ENCODE assay signal across 16 cellular contexts in genomic region chr18:70662588-70662987, GRCh38.
DNase-seq lines count a peak whose midpoint lies in the region; ATAC-seq and TF ChIP-seq lines count a peak whose summit lies in the region.
"Had no signal": no experiment of that assay in that cellular context is flagged by ENCODE, and none has a peak within 500 bp of the region (broad histone marks: within the 10 kb centered on the region; RNA-seq: fewer than 3 reads in every experiment).

No MANE protein-coding gene starts in this region.

- no peaks in the 10 kb centered on the region for H3K9me2 ChIP-seq in Loucy (replicated peaks; ENCODE audit: low read depth, low read length)

- peak overlapping the region; percentile 92 for H3K27ac Mint-ChIP-seq in activated naive CD4-positive, alpha-beta T cell treated with anti-CD3 and anti-CD28 coated beads for 36 hours
- H3K27ac Mint-ChIP-seq in activated naive CD8-positive, alpha-beta T cell treated with anti-CD3 and anti-CD28 coated beads for 36 hours, result peak overlapping the region; percentile 90
- peak overlapping the region; percentile 80 for H3K27ac Mint-ChIP-seq in stimulated activated naive CD8-positive, alpha-beta T cell treated with anti-CD3 and anti-CD28 coated beads, Interleukin-15, Interleukin-2, amounts not matched to agents 100 ng/mL and 50 ng/mL, for 24 hours

- H3K27ac ChIP-seq in osteoblast (ENCODE audit: low read depth, low read length), result no peak overlapping the region

- H2AFZ ChIP-seq in Loucy (ENCODE audit: low read length), result no peak overlapping the region
- no peak overlapping the region for H2AFZ ChIP-seq in osteoblast (ENCODE audit: low read length)

- peak overlapping the region; percentile 63 for H3K4me3 Mint-ChIP-seq in activated naive CD4-positive, alpha-beta T cell treated with anti-CD3 and anti-CD28 coated beads for 36 hours
- H3K4me3 Mint-ChIP-seq in activated naive CD8-positive, alpha-beta T cell treated with anti-CD3 and anti-CD28 coated beads for 36 hours, result peak overlapping the region; percentile 56
- H3K4me3 Mint-ChIP-seq in stimulated activated naive CD8-positive, alpha-beta T cell treated with anti-CD3 and anti-CD28 coated beads, Interleukin-15, Interleukin-2, amounts not matched to agents 100 ng/mL and 50 ng/mL, for 24 hours, result peak overlapping the region; percentile 66

- no peaks in the 10 kb centered on the region for H3K36me3 ChIP-seq in Loucy (ENCODE audit: insufficient read depth, low read length)
- no peaks in the 10 kb centered on the region for H3K36me3 ChIP-seq in osteoblast (ENCODE audit: insufficient read depth, low read length)
- H3K36me3 ChIP-seq: MG63, Peyer's patch had no signal

- no peak overlapping the region for H3K4me3 ChIP-seq in Loucy (ENCODE audit: low read length, poor library complexity, severe bottlenecking)
- no peak overlapping the region for H3K4me3 ChIP-seq in osteoblast (ENCODE audit: insufficient read depth, low read length)
- H3K4me3 ChIP-seq: MG63, Peyer's patch had no signal

- CTCF ChIA-PET in activated naive CD4-positive, alpha-beta T cell treated with anti-CD3 and anti-CD28 coated beads for 36 hours (lab: Charles Lee), result no interaction called here

- H3K27me3 ChIP-seq in Loucy (ENCODE audit: insufficient read depth, low read length, poor library complexity, severe bottlenecking) (no peaks in the 10 kb centered on the region), osteoblast (ENCODE audit: insufficient read depth, low read length) (no peaks in the 10 kb centered on the region)
- H3K27me3 ChIP-seq: MG63, Peyer's patch had no signal

- no peak overlapping the region for H3K9ac ChIP-seq in Loucy (ENCODE audit: low read depth, low read length, poor library complexity, severe bottlenecking)

- no peak for TF ChIP-seq CTCF in Loucy (conservative IDR thresholded peaks at IDR 0.05; ENCODE audit: low read length)
- TF ChIP-seq CTCF in osteoblast (IDR thresholded peaks at IDR 0.05; ENCODE audit: extremely low read depth, low read depth, low read length), result no peak

- H3K4me2 ChIP-seq in Loucy (ENCODE audit: low read depth, low read length, poor library complexity, severe bottlenecking), result peak overlapping the region; percentile 24
- H3K4me2 ChIP-seq in osteoblast (ENCODE audit: insufficient read depth, low read length), result no peak overlapping the region

- H3F3A ChIP-seq in Loucy (ENCODE audit: low read depth), result no peaks in the 10 kb centered on the region

- no peak for ATAC-seq in HG03565 (IDR thresholded peaks at IDR 0.05; ENCODE audit: unreplicated experiment)
- ATAC-seq in HG03280 (IDR thresholded peaks at IDR 0.05; ENCODE audit: unreplicated experiment), result no peak

- no peaks in the 10 kb centered on the region for H3K9me3 ChIP-seq in Loucy (ENCODE audit: insufficient read depth, low read depth, low read length)
- H3K9me3 ChIP-seq in osteoblast (ENCODE audit: low read depth, low read length), result no peaks in the 10 kb centered on the region
- H3K9me3 ChIP-seq: MG63, Peyer's patch had no signal

- H4K20me1 ChIP-seq in Loucy (ENCODE audit: insufficient read depth, low read length, poor library complexity, severe bottlenecking) (no peaks in the 10 kb centered on the region), osteoblast (ENCODE audit: insufficient read depth, low read length) (no peaks in the 10 kb centered on the region)

- intact Hi-C loops in activated naive CD4-positive, alpha-beta T cell treated with anti-CD3 and anti-CD28 coated beads for 36 hours (cut with micrococcal nuclease), result loop anchor here (2.0 to 10.0 kb wide), 3 partner anchors 64 to 718 kb away; partner anchors contain the start of genes CD226 and RTTN

- H3K4me1 Mint-ChIP-seq in activated naive CD4-positive, alpha-beta T cell treated with anti-CD3 and anti-CD28 coated beads for 36 hours (ENCODE audit: low read depth), result peaks cover 54% of the 10 kb centered on the region
- peaks cover 48% of the 10 kb centered on the region for H3K4me1 Mint-ChIP-seq in activated naive CD8-positive, alpha-beta T cell treated with anti-CD3 and anti-CD28 coated beads for 36 hours
- peaks cover 49% of the 10 kb centered on the region for H3K4me1 Mint-ChIP-seq in stimulated activated naive CD8-positive, alpha-beta T cell treated with anti-CD3 and anti-CD28 coated beads, Interleukin-15, Interleukin-2, amounts not matched to agents 100 ng/mL and 50 ng/mL, for 24 hours (ENCODE audit: low read depth)

- peaks cover 3% of the 10 kb centered on the region for H3K36me3 Mint-ChIP-seq in activated naive CD4-positive, alpha-beta T cell treated with anti-CD3 and anti-CD28 coated beads for 36 hours (ENCODE audit: low read depth)
- H3K36me3 Mint-ChIP-seq in activated naive CD8-positive, alpha-beta T cell treated with anti-CD3 and anti-CD28 coated beads for 36 hours, result peaks cover 11% of the 10 kb centered on the region
- H3K36me3 Mint-ChIP-seq in stimulated activated naive CD8-positive, alpha-beta T cell treated with anti-CD3 and anti-CD28 coated beads, Interleukin-15, Interleukin-2, amounts not matched to agents 100 ng/mL and 50 ng/mL, for 24 hours (ENCODE audit: low read depth), result peaks cover 4% of the 10 kb centered on the region

- H3K27me3 Mint-ChIP-seq in activated naive CD4-positive, alpha-beta T cell treated with anti-CD3 and anti-CD28 coated beads for 36 hours (ENCODE audit: low read depth), result no peaks in the 10 kb centered on the region
- H3K27me3 Mint-ChIP-seq in activated naive CD8-positive, alpha-beta T cell treated with anti-CD3 and anti-CD28 coated beads for 36 hours, result no peaks in the 10 kb centered on the region
- H3K27me3 Mint-ChIP-seq in stimulated activated naive CD8-positive, alpha-beta T cell treated with anti-CD3 and anti-CD28 coated beads, Interleukin-15, Interleukin-2, amounts not matched to agents 100 ng/mL and 50 ng/mL, for 24 hours, result no peaks in the 10 kb centered on the region

- no peak for DNase-seq in activated naive CD4-positive, alpha-beta T cell treated with anti-CD3 and anti-CD28 coated beads for 36 hours
- DNase-seq in activated naive CD4-positive, alpha-beta T cell (lab: John Stamatoyannopoulos, UW), result no peak
- no peak for DNase-seq in activated naive CD8-positive, alpha-beta T cell treated with anti-CD3 and anti-CD28 coated beads for 36 hours
- DNase-seq in osteoblast (ENCODE audit: insufficient read length, low spot score, missing footprints), result no peak
- DNase-seq: DMS 273 treated with DMSO at 0.1 percent for 48 hours, KG1, MG63, NCI-H1092 treated with DMSO at 0.1 percent for 48 hours, NCI-H1694, NCI-H774, Peyer's patch, SHP77 had no signal

- H3K4me1 ChIP-seq in Loucy (ENCODE audit: insufficient read depth, low read length, poor library complexity, severe bottlenecking) (peaks cover 13% of the 10 kb centered on the region), osteoblast (ENCODE audit: insufficient read depth, low read length) (no peaks in the 10 kb centered on the region)
- H3K4me1 ChIP-seq: Peyer's patch had no signal

- peaks cover 3% of the 10 kb centered on the region for H3K9me3 Mint-ChIP-seq in activated naive CD4-positive, alpha-beta T cell treated with anti-CD3 and anti-CD28 coated beads for 36 hours
- peaks cover 4% of the 10 kb centered on the region for H3K9me3 Mint-ChIP-seq in activated naive CD8-positive, alpha-beta T cell treated with anti-CD3 and anti-CD28 coated beads for 36 hours
- H3K9me3 Mint-ChIP-seq in stimulated activated naive CD8-positive, alpha-beta T cell treated with anti-CD3 and anti-CD28 coated beads, Interleukin-15, Interleukin-2, amounts not matched to agents 100 ng/mL and 50 ng/mL, for 24 hours, result peaks cover 10% of the 10 kb centered on the region

- H3K79me2 ChIP-seq in Loucy (ENCODE audit: insufficient read depth, low read length) (no peaks in the 10 kb centered on the region), osteoblast (ENCODE audit: insufficient read depth, low read length) (no peaks in the 10 kb centered on the region)
